In genomic region chr11:41457216-41458014, GRCh38 we compare ENCODE assay signal across 28 cellular contexts. TPM values are rescaled to one million over a fixed set of nuclear protein-coding genes. Genes with fewer than 3 reads are reported as not detected.
"Had no signal": no experiment of that assay in that cellular context is flagged by ENCODE, and none has a peak within 500 bp of the region (broad histone marks: within the 10 kb centered on the region; RNA-seq: fewer than 3 reads in every experiment).

No MANE protein-coding gene starts in this region.

- H3K27ac ChIP-seq: Peyer's patch, RWPE1, SJCRH30 had no signal

- H3K4me1 ChIP-seq: SJCRH30 had no signal

- H3K4me3 ChIP-seq: Peyer's patch, SJCRH30 had no signal

- H3K27me3 ChIP-seq: Peyer's patch, SJCRH30 had no signal

- DNase-seq: activated CD4-positive, alpha-beta memory T cell treated with anti-CD3 and anti-CD28 coated beads, Interleukin-2, amount 10 ng/mL, durations not matched to agents 7 days and 5 days; activated CD4-positive, alpha-beta T cell treated with anti-CD3 and anti-CD28 coated beads for 36 hours; activated CD4-positive, alpha-beta T cell treated with anti-CD3 and anti-CD28 coated beads, Interleukin-2, amount 50 U/mL, for 1 hour; activated gamma-delta T cell; activated naive CD4-positive, alpha-beta T cell treated with anti-CD3 and anti-CD28 coated beads for 36 hours; activated T-cell treated with anti-CD3 and anti-CD28 coated beads for 4 hours; activated T-cell treated with anti-CD3 and anti-CD28 coated beads, Interleukin-2, amount 50 U/mL, for 48 hours; amygdala; Kasumi-1; KBM-7; NCI-H1092; NCI-H1436; NCI-H1694 treated with DMSO at 0.1 percent for 48 hours; NCI-H2029 treated with DMSO at 0.1 percent for 48 hours; NCI-H345; NCI-H510A; NCI-H526 treated with DMSO at 0.1 percent for 48 hours; NCI-H82; Peyer's patch; Right ventricle myocardium superior; SJCRH30; SK-N-SH; T-helper 1 cell had no signal

- ATAC-seq: activated CD4-positive, alpha-beta T cell treated with anti-CD3 and anti-CD28 coated beads for 36 hours; activated T-helper 17 cell treated with anti-CD3 and anti-CD28 coated beads, Interleukin-2, amount 50 U/mL, for 72 hours had no signal

- H3K36me3 ChIP-seq: Peyer's patch, SJCRH30 had no signal

- H3K9me3 ChIP-seq: Peyer's patch, SJCRH30, SK-N-SH had no signal

RNA-seq across cellular contexts. Expression of gene LRRC4C, which starts 2.0 kb away (rescaled TPM):
- total RNA-seq: activated CD4-positive, alpha-beta memory T cell treated with anti-CD3 and anti-CD28 coated beads, Interleukin-2, amount 10 ng/mL, durations not matched to agents 7 days and 5 days; activated CD4-positive, alpha-beta T cell treated with anti-CD3 and anti-CD28 coated beads for 36 hours; activated CD8-positive, alpha-beta memory T cell treated with anti-CD3 and anti-CD28 coated beads for 36 hours; activated naive CD4-positive, alpha-beta T cell treated with anti-CD3 and anti-CD28 coated beads for 36 hours; activated T-helper 17 cell treated with anti-CD3 and anti-CD28 coated beads, Interleukin-2, amount 50 U/mL, for 72 hours; OCI-LY7; T-helper 2 cell treated with Interferon-gamma antibody and Interleukin-4, amounts not matched to agents 100 ng/mL and 5 ng/mL, for 36 hours had no signal
